27 cellular contexts compared by ENCODE assay signal in the genomic region with DNA sequence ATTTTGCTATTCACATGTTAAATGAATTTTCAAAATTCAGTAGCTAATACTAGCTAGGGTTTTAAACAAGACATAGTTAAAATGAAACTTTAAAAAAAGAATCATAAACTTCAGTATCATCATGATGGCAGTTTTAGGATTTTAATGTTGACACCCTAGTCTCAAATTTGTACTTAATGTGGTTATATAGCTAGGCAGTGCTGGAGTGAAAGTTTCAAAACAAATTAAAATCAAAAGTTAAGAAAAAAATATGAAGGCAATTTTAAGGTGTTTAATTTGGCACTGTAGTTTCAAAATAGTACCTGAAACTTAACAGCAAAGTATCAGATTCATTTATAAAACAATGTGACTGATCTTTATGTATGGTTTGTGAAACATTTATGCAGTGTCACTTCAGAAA. TPM values are rescaled to one million over a fixed set of nuclear protein-coding genes. Genes with fewer than 3 reads are reported as not detected.
DNase-seq lines count a peak whose midpoint lies in the region; ATAC-seq, FAIRE-seq and TF ChIP-seq lines count a peak whose summit lies in the region.
"Had no signal": no experiment of that assay in that cellular context is flagged by ENCODE, and none has a peak within 500 bp of the region (broad histone marks: within the 10 kb centered on the region; RNA-seq: fewer than 3 reads in every experiment).

No MANE protein-coding gene starts in this region.

- peaks cover 31% of the 10 kb centered on the region for H3K27me3 Mint-ChIP-seq in stimulated activated naive CD8-positive, alpha-beta T cell treated with anti-CD3 and anti-CD28 coated beads, Interleukin-15, amount 100 ng/mL, for 72 hours

- no peaks in the 10 kb centered on the region for H3K9me1 ChIP-seq in endothelial cell of umbilical vein (replicated peaks; ENCODE audit: control insufficient read depth, extremely low read depth, insufficient read depth, low read length)

- H3K4me3 ChIP-seq in SJSA1, result no peak overlapping the region
- no peak overlapping the region for H3K4me3 ChIP-seq in endothelial cell of umbilical vein (replicated peaks in 1 of 3; ENCODE audit: insufficient read depth in 1 of 3, low read depth in 1 of 3, low read length in 3 of 3)
- H3K4me3 ChIP-seq in BE2C (ENCODE audit: low read depth, low read length), result no peak overlapping the region
- H3K4me3 ChIP-seq: BLaER1 treated with 17β-estradiol and CSF1 and Interleukin-3, amounts not matched to agents 10 nM and 100 nM; GM23248 had no signal

- H3K4me2 ChIP-seq in endothelial cell of umbilical vein (ENCODE audit: insufficient read depth, low read length), result no peak overlapping the region

- no peak overlapping the region for H2AFZ ChIP-seq in endothelial cell of umbilical vein (ENCODE audit: low read depth, low read length)
- H2AFZ ChIP-seq: GM23248 had no signal

- FAIRE-seq in endothelial cell of umbilical vein (lab: Jason Lieb, UNC), result peak; percentile 70
- FAIRE-seq: A204.1, D721Med, GM12892, GM19239, H1 had no signal

- no peak for TF ChIP-seq CTCF in endothelial cell of umbilical vein (IDR thresholded peaks at IDR 0.05; ENCODE audit: extremely low read depth in 1 of 2, insufficient read depth in 1 of 2, low read depth in 1 of 2, low read length in 2 of 2)
- no peak for TF ChIP-seq CTCF in BE2C (IDR thresholded peaks at IDR 0.05; ENCODE audit: low read depth, low read length)

- no peak for DNase-seq in stimulated activated naive CD8-positive, alpha-beta T cell treated with anti-CD3 and anti-CD28 coated beads, Interleukin-15, amount 100 ng/mL, for 72 hours
- no peak for DNase-seq in stimulated activated naive CD8-positive, alpha-beta T cell treated with anti-CD3 and anti-CD28 coated beads, Interleukin-15, Interleukin-2, amounts not matched to agents 100 U/mL and 50 U/mL, for 24 hours
- DNase-seq in SJSA1 (ENCODE audit: low read depth in 1 of 2, low spot score in 2 of 2), result no peak
- DNase-seq in endothelial cell of umbilical vein (ENCODE audit: low read depth, low spot score), result no peak
- no peak for DNase-seq in BE2C
- DNase-seq in DMS114 treated with DMSO at 0.1 percent for 48 hours (lab: John Stamatoyannopoulos, UW; ENCODE audit: unreplicated experiment), result no peak
- DNase-seq in NCI-H748 treated with DMSO at 0.1 percent for 48 hours (lab: John Stamatoyannopoulos, UW), result no peak
- DNase-seq: CD4-positive, alpha-beta T cell; CD8-positive, alpha-beta memory T cell; DMS 273 treated with DMSO at 0.1 percent for 48 hours; DMS53; DMS79 treated with DMSO at 0.1 percent for 48 hours; GF-D8; GM23248; H7; HCEC 1CT had no signal

- intact Hi-C loops in endothelial cell of umbilical vein (cut with micrococcal nuclease), result no loop called here

- no peaks in the 10 kb centered on the region for H3K4me1 Mint-ChIP-seq in stimulated activated naive CD8-positive, alpha-beta T cell treated with anti-CD3 and anti-CD28 coated beads, Interleukin-15, amount 100 ng/mL, for 72 hours
- H3K4me1 Mint-ChIP-seq: CD8-positive, alpha-beta memory T cell had no signal

- dilution Hi-C loops in endothelial cell of umbilical vein (cut with MboI; ENCODE audit: extremely low pct_ligation_motif_present, low sequenced_read_pairs), result no loop called here

- peak; percentile 35 for ATAC-seq in stimulated activated naive CD8-positive, alpha-beta T cell treated with anti-CD3 and anti-CD28 coated beads, Interleukin-15, amount 100 ng/mL, for 72 hours
- no peak for ATAC-seq in stimulated activated naive CD8-positive, alpha-beta T cell treated with anti-CD3 and anti-CD28 coated beads, Interleukin-15, Interleukin-2, amounts not matched to agents 100 U/mL and 50 U/mL, for 24 hours

- no peaks in the 10 kb centered on the region for H3K79me2 ChIP-seq in endothelial cell of umbilical vein (ENCODE audit: control insufficient read depth, insufficient read depth, low read length)

- no peak overlapping the region for H3K27ac Mint-ChIP-seq in stimulated activated naive CD8-positive, alpha-beta T cell treated with anti-CD3 and anti-CD28 coated beads, Interleukin-15, amount 100 ng/mL, for 72 hours
- H3K27ac Mint-ChIP-seq: B cell; CD4-positive, alpha-beta T cell; CD8-positive, alpha-beta memory T cell had no signal

- no peak overlapping the region for H3K9ac ChIP-seq in endothelial cell of umbilical vein (replicated peaks; ENCODE audit: extremely low read depth, insufficient read depth, low read length)
- H3K9ac ChIP-seq: GM23248 had no signal

- BruUV-seq in endothelial cell of umbilical vein (replicated peaks; lab: Mats Ljungman, UMichigan), result no TSS peak

- H3K9me3 ChIP-seq in SJSA1 (replicated peaks) (no peaks in the 10 kb centered on the region), endothelial cell of umbilical vein (replicated peaks; ENCODE audit: control insufficient read depth, insufficient read depth, low read length) (no peaks in the 10 kb centered on the region), BE2C (no peaks in the 10 kb centered on the region)

- CTCF ChIA-PET in endothelial cell of umbilical vein (lab: Charles Lee), result interaction anchor here (0.9 to 4.0 kb wide), 2 partner anchors 215 kb away, joined by 3 to 20 read pairs; no protein-coding TSS in a partner anchor

- H3K27me3 ChIP-seq in SJSA1 (replicated peaks) (no peaks in the 10 kb centered on the region), endothelial cell of umbilical vein (ENCODE audit: control insufficient read depth in 2 of 2, insufficient read depth in 2 of 2, low read length in 2 of 2) (peaks cover 0 to 2% of the 10 kb centered on the region in 2 experiments), BE2C (no peaks in the 10 kb centered on the region)
- H3K27me3 ChIP-seq: BLaER1 treated with 17β-estradiol and CSF1 and Interleukin-3, amounts not matched to agents 10 nM and 100 nM had no signal

- H3K27ac ChIP-seq in SJSA1, result peak overlapping the region; percentile 90
- no peak overlapping the region for H3K27ac ChIP-seq in endothelial cell of umbilical vein (ENCODE audit: insufficient read depth, low read depth, low read length)
- H3K27ac ChIP-seq: 22Rv1, GM23248 had no signal

- H3K36me3 ChIP-seq in SJSA1 (no peaks in the 10 kb centered on the region; the same call in 1 of the 2 replicates), endothelial cell of umbilical vein (ENCODE audit: control insufficient read depth in 2 of 2, extremely low read depth in 1 of 2, insufficient read depth in 2 of 2, low read length in 2 of 2) (no peaks in the 10 kb centered on the region), BE2C (no peaks in the 10 kb centered on the region)

- H3K4me3 Mint-ChIP-seq in stimulated activated naive CD8-positive, alpha-beta T cell treated with anti-CD3 and anti-CD28 coated beads, Interleukin-15, amount 100 ng/mL, for 72 hours, result no peak overlapping the region
- H3K4me3 Mint-ChIP-seq: B cell; CD14-positive monocyte; CD4-positive, alpha-beta T cell; CD8-positive, alpha-beta memory T cell had no signal

- peaks cover 37% of the 10 kb centered on the region for H3K4me1 ChIP-seq in SJSA1 (replicated peaks)
- H3K4me1 ChIP-seq in endothelial cell of umbilical vein (ENCODE audit: control insufficient read depth, extremely low read depth, insufficient read depth, low read length), result peaks cover 12% of the 10 kb centered on the region
- H3K4me1 ChIP-seq in BE2C, result no peaks in the 10 kb centered on the region

- no peak for TF ChIP-seq POLR2A in endothelial cell of umbilical vein (IDR thresholded peaks at IDR 0.05; ENCODE audit: low read depth, low read length)

- POLR2A ChIA-PET in endothelial cell of umbilical vein (lab: Charles Lee), result no interaction called here

- no peaks in the 10 kb centered on the region for H4K20me1 ChIP-seq in endothelial cell of umbilical vein (replicated peaks; ENCODE audit: control insufficient read depth, extremely low read depth, insufficient read depth, low read length)
- H4K20me1 ChIP-seq: BLaER1 treated with 17β-estradiol and CSF1 and Interleukin-3, amounts not matched to agents 10 nM and 100 nM had no signal

- no peaks in the 10 kb centered on the region for H3K9me3 Mint-ChIP-seq in stimulated activated naive CD8-positive, alpha-beta T cell treated with anti-CD3 and anti-CD28 coated beads, Interleukin-15, amount 100 ng/mL, for 72 hours
- H3K9me3 Mint-ChIP-seq: CD4-positive, alpha-beta T cell; CD8-positive, alpha-beta memory T cell had no signal

RNA-seq across cellular contexts. Expression of a gene that starts 19.3 kb away (rescaled TPM):
- total RNA-seq in SJSA1 (2014; rRNA removed; shearing (Covaris generic)), result 22.3 and 29.6 TPM in 2 replicates
- 2.1 and 2.3 TPM in 2 replicates for total RNA-seq in endothelial cell of umbilical vein
- polyA plus RNA-seq in endothelial cell of umbilical vein, result 1.6 and 2.1 TPM in 2 replicates
- 1.6 and 2.2 TPM in 2 replicates for polyA plus RNA-seq in endothelial cell of umbilical vein (2011; cell fraction: cytosol; rRNA removed)
- polyA plus RNA-seq in endothelial cell of umbilical vein (2011; cell fraction: nucleus; rRNA removed), result 2.1 and 4.0 TPM in 2 replicates
- 5.7 and 6.0 TPM in 2 replicates for polyA plus RNA-seq in endothelial cell of umbilical vein (2012)
- 0.53 and 3.0 TPM in 2 replicates for polyA minus RNA-seq in endothelial cell of umbilical vein
- polyA minus RNA-seq in endothelial cell of umbilical vein (2011; cell fraction: cytosol; rRNA and poly(A)+ RNA removed), result 17.0 TPM
- polyA minus RNA-seq in endothelial cell of umbilical vein (2011; cell fraction: nucleus; rRNA and poly(A)+ RNA removed), result 1.9 and 3.4 TPM in 2 replicates
- polyA plus RNA-seq in BE2C (2012; ENCODE audit: insufficient read depth, insufficient read length, low read depth), result 3.7 TPM
- total RNA-seq: CD4-positive, alpha-beta T cell; Daoy had no signal

RNA-seq across cellular contexts. Expression of a gene that starts 33.8 kb away (rescaled TPM):
- total RNA-seq in SJSA1 (2014; rRNA removed; shearing (Covaris generic)), result 2.6 and 7.5 TPM in 2 replicates
- total RNA-seq in endothelial cell of umbilical vein, result 1.9 and 2.4 TPM in 2 replicates
- polyA plus RNA-seq in endothelial cell of umbilical vein, result 0.27 and 0.44 TPM in 2 replicates
- 0.22 and 0.47 TPM in 2 replicates for polyA plus RNA-seq in endothelial cell of umbilical vein (2011; cell fraction: cytosol; rRNA removed)
- polyA plus RNA-seq in endothelial cell of umbilical vein (2011; cell fraction: nucleus; rRNA removed), result 3.1 and 3.8 TPM in 2 replicates
- polyA plus RNA-seq in endothelial cell of umbilical vein (2012), result 0.61 and 1.1 TPM in 2 replicates
- polyA minus RNA-seq in endothelial cell of umbilical vein, result 1.8 and 2.7 TPM in 2 replicates
- 5.3 TPM for polyA minus RNA-seq in endothelial cell of umbilical vein (2011; cell fraction: cytosol; rRNA and poly(A)+ RNA removed)
- 5.0 and 10.3 TPM in 2 replicates for polyA minus RNA-seq in endothelial cell of umbilical vein (2011; cell fraction: nucleus; rRNA and poly(A)+ RNA removed)
- not detected for polyA plus RNA-seq in BE2C (2012; ENCODE audit: insufficient read depth, insufficient read length, low read depth)
- total RNA-seq: Daoy, G401, H1, H7 had no signal
- polyA plus RNA-seq: CD8-positive, alpha-beta memory T cell; H1 had no signal

RNA-seq across cellular contexts. Expression of a gene that starts 34.2 kb away (rescaled TPM):
- 198 and 290 TPM in 2 replicates for total RNA-seq in SJSA1 (2014; rRNA removed; shearing (Covaris generic))
- total RNA-seq in endothelial cell of umbilical vein, result 8.5 and 9.3 TPM in 2 replicates
- 10.7 and 14.1 TPM in 2 replicates for polyA plus RNA-seq in endothelial cell of umbilical vein
- 5.8 and 8.1 TPM in 2 replicates for polyA plus RNA-seq in endothelial cell of umbilical vein (2011; cell fraction: cytosol; rRNA removed)
- polyA plus RNA-seq in endothelial cell of umbilical vein (2011; cell fraction: nucleus; rRNA removed), result 5.2 and 5.3 TPM in 2 replicates
- 13.2 and 23.8 TPM in 2 replicates for polyA plus RNA-seq in endothelial cell of umbilical vein (2012)
- 2.5 and 2.9 TPM in 2 replicates for polyA minus RNA-seq in endothelial cell of umbilical vein
- 182 TPM for polyA minus RNA-seq in endothelial cell of umbilical vein (2011; cell fraction: cytosol; rRNA and poly(A)+ RNA removed)
- 3.3 and 3.8 TPM in 2 replicates for polyA minus RNA-seq in endothelial cell of umbilical vein (2011; cell fraction: nucleus; rRNA and poly(A)+ RNA removed)
- 128 TPM for polyA plus RNA-seq in BE2C (2012; ENCODE audit: insufficient read depth, insufficient read length, low read depth)
- total RNA-seq: Daoy, H7 had no signal

Comparison
In these comparisons a context has a peak if more than half of its experiments do, and no peak if none do; other contexts are left out.
1. RNA of a gene that starts 34.2 kb away (total RNA-seq): 198 to 290 TPM in SJSA1; 8.5 to 9.3 TPM in endothelial cell of umbilical vein; every median in the first group is over 10 times any median in the second.